22 cellular contexts compared by ENCODE assay signal in genomic region chr10:99360935-99361334, GRCh38. TPM values are rescaled to one million over a fixed set of nuclear protein-coding genes. Genes with fewer than 3 reads are reported as not detected.
"Had no signal": no experiment of that assay in that cellular context is flagged by ENCODE, and none has a peak within 500 bp of the region (broad histone marks: within the 10 kb centered on the region; RNA-seq: fewer than 3 reads in every experiment).

No MANE protein-coding gene starts in this region.

- FAIRE-seq: kidney had no signal

- H3K27me3 ChIP-seq: tibial artery, uterus had no signal

- H3K4me3 ChIP-seq: left ventricle myocardium inferior, skin epidermis, tibial artery, uterus had no signal

- H3K36me3 Mint-ChIP-seq: memory B cell; natural killer cell treated with Interleukin-12 subunit alpha and Interleukin-12 subunit beta and Interleukin-15 and Interleukin-18, amount 100 ng/mL, for 72 hours; stimulated activated naive B cell treated with anti-CD40 and anti-IgM and Interleukin-4, amounts not matched to agents 10 μg/mL and 1 μg/mL and 100 μg/mL, for 72 hours had no signal

- H3K4me1 ChIP-seq: left ventricle myocardium inferior, tibial artery, uterus had no signal

- H3K9me3 Mint-ChIP-seq: activated naive CD4-positive, alpha-beta T cell treated with anti-CD3 and anti-CD28 coated beads for 36 hours; activated naive CD8-positive, alpha-beta T cell treated with anti-CD3 and anti-CD28 coated beads, Interleukin-2, amount 50 U/mL, for 24 hours; activated T-helper 17 cell treated with anti-CD3 and anti-CD28 coated beads, Interleukin-2, amount 50 U/mL, for 72 hours; effector memory CD8-positive, alpha-beta T cell; memory B cell; natural killer cell treated with Interleukin-12 subunit alpha and Interleukin-12 subunit beta and Interleukin-15 and Interleukin-18, amount 100 ng/mL, for 72 hours; stimulated activated naive B cell treated with anti-CD40 and anti-IgM and Interleukin-4, amounts not matched to agents 10 μg/mL and 1 μg/mL and 100 μg/mL, for 72 hours had no signal

- DNase-seq: activated CD4-positive, alpha-beta T cell treated with anti-CD3 and anti-CD28 coated beads, Interleukin-2, amount 50 U/mL, for 4 hours; activated CD4-positive, CD25-positive, alpha-beta regulatory T cell treated with anti-CD3 and anti-CD28 coated beads, Interleukin-2, amount 50 U/mL, for 72 hours; activated naive CD4-positive, alpha-beta T cell treated with anti-CD3 and anti-CD28 coated beads for 36 hours; activated naive CD8-positive, alpha-beta T cell treated with anti-CD3 and anti-CD28 coated beads, Interleukin-2, amount 50 U/mL, for 24 hours; aorta; dermis blood vessel endothelial cell; effector memory CD8-positive, alpha-beta T cell; kidney; left ventricle myocardium inferior; posterior cingulate gyrus; retina; stimulated activated CD4-positive, alpha-beta T cell treated with anti-CD3 and anti-CD28 coated beads, Interleukin-15, amount 100 ng/mL, for 24 hours; stimulated activated CD4-positive, alpha-beta T cell treated with anti-CD3 and anti-CD28 coated beads, Interleukin-4, amount 100 ng/mL, for 1 hour; stimulated activated naive B cell treated with anti-CD40 and anti-IgM and Interleukin-4, amounts not matched to agents 10 μg/mL and 1 μg/mL and 100 μg/mL, for 72 hours; T-helper 9 cell; tibial artery; uterus had no signal

- H3K27ac Mint-ChIP-seq: activated naive CD4-positive, alpha-beta T cell treated with anti-CD3 and anti-CD28 coated beads for 36 hours; activated naive CD8-positive, alpha-beta T cell treated with anti-CD3 and anti-CD28 coated beads, Interleukin-2, amount 50 U/mL, for 24 hours; activated T-helper 17 cell treated with anti-CD3 and anti-CD28 coated beads, Interleukin-2, amount 50 U/mL, for 72 hours; effector memory CD8-positive, alpha-beta T cell; memory B cell; natural killer cell treated with Interleukin-12 subunit alpha and Interleukin-12 subunit beta and Interleukin-15 and Interleukin-18, amount 100 ng/mL, for 72 hours; stimulated activated naive B cell treated with anti-CD40 and anti-IgM and Interleukin-4, amounts not matched to agents 10 μg/mL and 1 μg/mL and 100 μg/mL, for 72 hours had no signal

- H3K4me1 Mint-ChIP-seq: activated naive CD8-positive, alpha-beta T cell treated with anti-CD3 and anti-CD28 coated beads, Interleukin-2, amount 50 U/mL, for 24 hours; activated T-helper 17 cell treated with anti-CD3 and anti-CD28 coated beads, Interleukin-2, amount 50 U/mL, for 72 hours; memory B cell had no signal

- ATAC-seq: activated naive CD8-positive, alpha-beta T cell treated with anti-CD3 and anti-CD28 coated beads, Interleukin-2, amount 50 U/mL, for 24 hours; activated T-helper 17 cell treated with anti-CD3 and anti-CD28 coated beads, Interleukin-2, amount 50 U/mL, for 72 hours; effector memory CD8-positive, alpha-beta T cell; natural killer cell treated with Interleukin-12 subunit alpha and Interleukin-12 subunit beta and Interleukin-15 and Interleukin-18, amount 100 ng/mL, for 72 hours; stimulated activated naive B cell treated with anti-CD40 and anti-IgM and Interleukin-4, amounts not matched to agents 10 μg/mL and 1 μg/mL and 100 μg/mL, for 72 hours had no signal

- H3K27ac ChIP-seq: epithelial cell of prostate, left ventricle myocardium inferior, skin epidermis, tibial artery, uterus had no signal

- H3K4me3 Mint-ChIP-seq: activated naive CD4-positive, alpha-beta T cell treated with anti-CD3 and anti-CD28 coated beads for 36 hours; activated naive CD8-positive, alpha-beta T cell treated with anti-CD3 and anti-CD28 coated beads, Interleukin-2, amount 50 U/mL, for 24 hours; activated T-helper 17 cell treated with anti-CD3 and anti-CD28 coated beads, Interleukin-2, amount 50 U/mL, for 72 hours; effector memory CD8-positive, alpha-beta T cell; memory B cell; natural killer cell treated with Interleukin-12 subunit alpha and Interleukin-12 subunit beta and Interleukin-15 and Interleukin-18, amount 100 ng/mL, for 72 hours; stimulated activated naive B cell treated with anti-CD40 and anti-IgM and Interleukin-4, amounts not matched to agents 10 μg/mL and 1 μg/mL and 100 μg/mL, for 72 hours had no signal

- H3K9me3 ChIP-seq: left ventricle myocardium inferior, tibial artery, uterus had no signal

- H3K36me3 ChIP-seq: left ventricle myocardium inferior, tibial artery, uterus had no signal

RNA-seq across cellular contexts. Expression of gene CNNM1, which starts 31.8 kb away (rescaled TPM):
- total RNA-seq: dermis blood vessel endothelial cell; natural killer cell treated with Interleukin-12 subunit alpha and Interleukin-12 subunit beta and Interleukin-15 and Interleukin-18, amount 100 ng/mL, for 72 hours had no signal
